In the genomic region with DNA sequence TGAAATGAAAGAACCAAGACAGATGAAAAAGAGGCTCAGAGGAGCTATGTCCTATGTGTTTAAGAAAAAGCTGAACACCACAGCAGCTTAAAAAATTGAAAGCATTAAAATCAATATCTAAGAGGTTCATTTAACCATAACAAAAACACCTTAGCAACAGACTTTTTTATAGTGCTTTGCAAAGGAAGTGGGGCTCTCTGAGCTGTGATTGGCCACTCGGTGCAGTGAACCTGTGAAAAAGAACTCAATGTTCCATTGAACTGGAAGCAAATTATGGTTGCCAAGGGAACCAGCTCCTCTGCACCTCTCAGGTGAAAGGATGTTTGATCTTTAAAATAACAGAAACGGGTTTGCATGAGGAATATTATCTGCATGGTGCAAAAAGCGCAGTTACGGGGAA, we compare ENCODE assay signal across 1 cellular context.
TF ChIP-seq lines count a peak whose summit lies in the region.

No MANE protein-coding gene starts in this region.

TF ChIP-seq in GM23338, 12 proteins besides CTCF, POLR2A, EP300 and RAD21 (continued from another document):
- TF ChIP-seq EZH2phosphoT487 (IDR thresholded peaks at IDR 0.05; ENCODE audit: unreplicated experiment) (no peak), STAT1 (IDR thresholded peaks at IDR 0.05; ENCODE audit: unreplicated experiment) (no peak), NANOG (IDR thresholded peaks at IDR 0.05; ENCODE audit: borderline replicate concordance) (no peak), EZH2 (IDR thresholded peaks at IDR 0.05; ENCODE audit: low read depth, unreplicated experiment) (no peak), POLR2AphosphoS5 (IDR thresholded peaks at IDR 0.05; ENCODE audit: low read depth) (no peak), CREB1 (CRISPR knock-in tag; IDR thresholded peaks at IDR 0.05; ENCODE audit: low read depth) (no peak), JUNB (IDR thresholded peaks at IDR 0.05; ENCODE audit: unreplicated experiment) (no peak), ZNF114 (CRISPR knock-in tag; IDR thresholded peaks at IDR 0.05) (no peak)
- TF ChIP-seq, protein P1, sequence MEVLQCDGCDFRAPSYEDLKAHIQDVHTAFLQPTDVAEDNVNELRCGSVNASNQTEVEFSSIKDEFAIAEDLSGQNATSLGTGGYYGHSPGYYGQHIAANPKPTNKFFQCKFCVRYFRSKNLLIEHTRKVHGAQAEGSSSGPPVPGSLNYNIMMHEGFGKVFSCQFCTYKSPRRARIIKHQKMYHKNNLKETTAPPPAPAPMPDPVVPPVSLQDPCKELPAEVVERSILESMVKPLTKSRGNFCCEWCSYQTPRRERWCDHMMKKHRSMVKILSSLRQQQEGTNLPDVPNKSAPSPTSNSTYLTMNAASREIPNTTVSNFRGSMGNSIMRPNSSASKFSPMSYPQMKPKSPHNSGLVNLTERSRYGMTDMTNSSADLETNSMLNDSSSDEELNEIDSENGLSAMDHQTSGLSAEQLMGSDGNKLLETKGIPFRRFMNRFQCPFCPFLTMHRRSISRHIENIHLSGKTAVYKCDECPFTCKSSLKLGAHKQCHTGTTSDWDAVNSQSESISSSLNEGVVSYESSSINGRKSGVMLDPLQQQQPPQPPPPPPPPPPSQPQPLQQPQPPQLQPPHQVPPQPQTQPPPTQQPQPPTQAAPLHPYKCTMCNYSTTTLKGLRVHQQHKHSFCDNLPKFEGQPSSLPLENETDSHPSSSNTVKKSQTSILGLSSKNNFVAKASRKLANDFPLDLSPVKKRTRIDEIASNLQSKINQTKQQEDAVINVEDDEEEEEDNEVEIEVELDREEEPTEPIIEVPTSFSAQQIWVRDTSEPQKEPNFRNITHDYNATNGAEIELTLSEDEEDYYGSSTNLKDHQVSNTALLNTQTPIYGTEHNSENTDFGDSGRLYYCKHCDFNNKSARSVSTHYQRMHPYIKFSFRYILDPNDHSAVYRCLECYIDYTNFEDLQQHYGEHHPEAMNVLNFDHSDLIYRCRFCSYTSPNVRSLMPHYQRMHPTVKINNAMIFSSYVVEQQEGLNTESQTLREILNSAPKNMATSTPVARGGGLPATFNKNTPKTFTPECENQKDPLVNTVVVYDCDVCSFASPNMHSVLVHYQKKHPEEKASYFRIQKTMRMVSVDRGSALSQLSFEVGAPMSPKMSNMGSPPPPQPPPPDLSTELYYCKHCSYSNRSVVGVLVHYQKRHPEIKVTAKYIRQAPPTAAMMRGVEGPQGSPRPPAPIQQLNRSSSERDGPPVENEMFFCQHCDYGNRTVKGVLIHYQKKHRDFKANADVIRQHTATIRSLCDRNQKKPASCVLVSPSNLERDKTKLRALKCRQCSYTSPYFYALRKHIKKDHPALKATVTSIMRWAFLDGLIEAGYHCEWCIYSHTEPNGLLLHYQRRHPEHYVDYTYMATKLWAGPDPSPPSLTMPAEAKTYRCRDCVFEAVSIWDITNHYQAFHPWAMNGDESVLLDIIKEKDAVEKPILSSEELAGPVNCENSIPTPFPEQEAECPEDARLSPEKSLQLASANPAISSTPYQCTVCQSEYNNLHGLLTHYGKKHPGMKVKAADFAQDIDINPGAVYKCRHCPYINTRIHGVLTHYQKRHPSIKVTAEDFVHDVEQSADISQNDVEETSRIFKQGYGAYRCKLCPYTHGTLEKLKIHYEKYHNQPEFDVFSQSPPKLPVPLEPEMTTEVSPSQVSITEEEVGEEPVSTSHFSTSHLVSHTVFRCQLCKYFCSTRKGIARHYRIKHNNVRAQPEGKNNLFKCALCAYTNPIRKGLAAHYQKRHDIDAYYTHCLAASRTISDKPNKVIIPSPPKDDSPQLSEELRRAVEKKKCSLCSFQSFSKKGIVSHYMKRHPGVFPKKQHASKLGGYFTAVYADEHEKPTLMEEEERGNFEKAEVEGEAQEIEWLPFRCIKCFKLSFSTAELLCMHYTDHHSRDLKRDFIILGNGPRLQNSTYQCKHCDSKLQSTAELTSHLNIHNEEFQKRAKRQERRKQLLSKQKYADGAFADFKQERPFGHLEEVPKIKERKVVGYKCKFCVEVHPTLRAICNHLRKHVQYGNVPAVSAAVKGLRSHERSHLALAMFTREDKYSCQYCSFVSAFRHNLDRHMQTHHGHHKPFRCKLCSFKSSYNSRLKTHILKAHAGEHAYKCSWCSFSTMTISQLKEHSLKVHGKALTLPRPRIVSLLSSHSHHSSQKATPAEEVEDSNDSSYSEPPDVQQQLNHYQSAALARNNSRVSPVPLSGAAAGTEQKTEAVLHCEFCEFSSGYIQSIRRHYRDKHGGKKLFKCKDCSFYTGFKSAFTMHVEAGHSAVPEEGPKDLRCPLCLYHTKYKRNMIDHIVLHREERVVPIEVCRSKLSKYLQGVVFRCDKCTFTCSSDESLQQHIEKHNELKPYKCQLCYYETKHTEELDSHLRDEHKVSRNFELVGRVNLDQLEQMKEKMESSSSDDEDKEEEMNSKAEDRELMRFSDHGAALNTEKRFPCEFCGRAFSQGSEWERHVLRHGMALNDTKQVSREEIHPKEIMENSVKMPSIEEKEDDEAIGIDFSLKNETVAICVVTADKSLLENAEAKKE (CRISPR knock-in tag; IDR thresholded peaks at IDR 0.05) = no peak
- TF ChIP-seq, protein P2, sequence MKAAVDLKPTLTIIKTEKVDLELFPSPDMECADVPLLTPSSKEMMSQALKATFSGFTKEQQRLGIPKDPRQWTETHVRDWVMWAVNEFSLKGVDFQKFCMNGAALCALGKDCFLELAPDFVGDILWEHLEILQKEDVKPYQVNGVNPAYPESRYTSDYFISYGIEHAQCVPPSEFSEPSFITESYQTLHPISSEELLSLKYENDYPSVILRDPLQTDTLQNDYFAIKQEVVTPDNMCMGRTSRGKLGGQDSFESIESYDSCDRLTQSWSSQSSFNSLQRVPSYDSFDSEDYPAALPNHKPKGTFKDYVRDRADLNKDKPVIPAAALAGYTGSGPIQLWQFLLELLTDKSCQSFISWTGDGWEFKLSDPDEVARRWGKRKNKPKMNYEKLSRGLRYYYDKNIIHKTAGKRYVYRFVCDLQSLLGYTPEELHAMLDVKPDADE (IDR thresholded peaks at IDR 0.05) = no peak
